In the genomic region with DNA sequence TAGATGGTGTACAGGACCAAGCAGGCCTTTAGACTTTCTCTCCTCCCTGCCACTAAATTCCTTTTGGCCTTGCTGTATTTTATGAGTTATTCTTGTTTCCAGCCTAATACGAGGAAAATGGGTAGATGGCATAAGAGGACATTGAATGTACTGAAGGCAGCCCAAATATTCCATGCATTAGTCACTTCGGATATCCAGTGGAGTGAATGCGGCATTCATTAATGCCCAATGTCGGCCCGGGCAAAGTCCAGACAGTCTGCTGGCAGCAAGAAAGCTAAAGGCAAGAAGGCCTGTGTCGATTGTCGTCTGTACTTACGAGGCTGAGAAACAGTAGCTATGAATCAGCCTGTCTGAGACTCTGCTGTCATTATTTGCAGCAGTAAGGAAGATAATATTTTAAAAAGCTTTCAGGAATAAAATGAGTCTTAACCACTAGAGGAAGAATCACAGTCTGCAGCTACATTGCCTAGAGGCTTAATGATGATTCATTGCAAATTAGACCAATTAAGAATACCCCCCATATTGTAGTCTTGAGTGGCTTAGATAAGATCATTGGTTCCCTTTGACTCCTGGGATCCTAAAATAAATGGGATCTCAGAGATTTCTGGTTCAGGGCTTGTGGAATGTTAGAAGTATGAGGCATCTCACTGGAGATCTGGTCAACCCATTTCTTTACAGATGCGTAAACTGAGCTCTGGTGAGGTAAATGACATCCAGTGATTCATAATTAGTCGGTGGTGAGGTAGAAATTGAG, we compare ENCODE assay signal across 14 cellular contexts.
DNase-seq lines count a peak whose midpoint lies in the region; ATAC-seq and TF ChIP-seq lines count a peak whose summit lies in the region.
"Had no signal": no experiment of that assay in that cellular context is flagged by ENCODE, and none has a peak within 500 bp of the region (broad histone marks: within the 10 kb centered on the region; RNA-seq: fewer than 3 reads in every experiment).

No MANE protein-coding gene starts in this region.

- no peak overlapping the region for H3K4me3 ChIP-seq in fibroblast of villous mesenchyme (ENCODE audit: low read depth, low read length)
- no peak overlapping the region for H3K4me3 ChIP-seq in stomach
- H3K4me3 ChIP-seq: adrenal gland, K562, thyroid gland had no signal

- intact Hi-C loops in stomach (cut with DNase I; ENCODE audit: low total_unique reads), result no loop called here

- no peak for TF ChIP-seq CTCF in fibroblast of villous mesenchyme (IDR thresholded peaks at IDR 0.05; ENCODE audit: insufficient read depth, low read depth, low read length)
- no peak for TF ChIP-seq CTCF in stomach (IDR thresholded peaks at IDR 0.05)

- TF ChIP-seq POLR2A in stomach (IDR thresholded peaks at IDR 0.05), result no peak

- 40 to 61% (median 49%) methylated on average over 10 of the region's 10 CpGs for WGBS in stomach, 5 donors

- H3K27ac ChIP-seq in stomach, result peak overlapping the region in 1 of 5 donors; percentile 30
- H3K27ac ChIP-seq: adrenal gland, thyroid gland had no signal

- DNase-seq in HK-2 (ENCODE audit: unreplicated experiment) (peak; percentile 86), SW480 (ENCODE audit: low spot score) (peak; percentile 87), fibroblast of villous mesenchyme (ENCODE audit: low read depth) (peak; percentile 15), stomach (peak; percentile 67), NCI-H2171 treated with DMSO at 0.1 percent for 48 hours (lab: John Stamatoyannopoulos, UW) (no peak), NCI-H774 (lab: John Stamatoyannopoulos, UW) (no peak), NCI-H226 (no peak)
- DNase-seq: adrenal gland, DMS79 treated with DMSO at 0.1 percent for 48 hours, NCI-H524 treated with DMSO at 0.1 percent for 48 hours, T-helper 1 cell, thyroid gland had no signal

- H3K27me3 ChIP-seq in stomach, result no peaks in the 10 kb centered on the region
- H3K27me3 ChIP-seq: thyroid gland had no signal

- no peaks in the 10 kb centered on the region for H3K36me3 ChIP-seq in stomach
- H3K36me3 ChIP-seq: adrenal gland, thyroid gland had no signal

- no peak for TF ChIP-seq EP300 in stomach (IDR thresholded peaks at IDR 0.05)

- no peaks in the 10 kb centered on the region for H3K9me3 ChIP-seq in stomach
- H3K9me3 ChIP-seq: thyroid gland had no signal

- no peak for ATAC-seq in HG02840 (IDR thresholded peaks at IDR 0.05; ENCODE audit: low FRiP score, unreplicated experiment)
- ATAC-seq: K562 had no signal

- peaks cover 0 to 12% (median 3%) of the 10 kb centered on the region in 4 donors for H3K4me1 ChIP-seq in stomach
- H3K4me1 ChIP-seq: adrenal gland had no signal

Comparison
In these comparisons a context has a peak if more than half of its experiments do, and no peak if none do; other contexts are left out.
1. DNase-seq: peak in HK-2 (single experiment), SW480 (single experiment), fibroblast of villous mesenchyme (single experiment) and stomach (single experiment); none in NCI-H2171 treated with DMSO at 0.1 percent for 48 hours (single experiment), NCI-H774 (single experiment) and NCI-H226 (single experiment).